In the genomic region with DNA sequence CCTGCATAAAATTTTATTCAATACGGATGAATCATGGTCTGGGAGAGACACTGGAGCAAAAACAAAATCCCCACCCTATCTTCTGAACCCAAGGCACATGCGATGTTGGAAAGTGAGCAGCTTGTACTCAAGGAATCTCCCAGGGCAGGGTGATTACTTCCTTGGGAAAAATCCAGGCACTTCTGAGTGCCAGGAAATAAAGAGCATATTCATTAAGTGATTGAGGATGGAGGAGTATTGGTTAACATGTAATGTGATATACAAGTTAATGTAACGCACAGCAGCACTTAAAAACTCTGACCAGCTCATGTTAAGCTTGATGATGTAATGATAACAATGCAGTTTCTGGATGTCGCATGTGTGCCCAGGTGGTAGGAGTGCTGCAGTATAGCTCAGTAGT, we compare ENCODE assay signal across 2 cellular contexts.
A peak's percentile ranks its signal among the peaks of the same experiment; 100 is the strongest.
TF ChIP-seq lines count a peak whose summit lies in the region.

No MANE protein-coding gene starts in this region.

TF ChIP-seq in HEK293, 187 proteins besides CTCF, POLR2A, EP300 and RAD21 (continued from another document and continues in another):
- TF ChIP-seq ZNF623 (tag by site-specific recombination; IDR thresholded peaks at IDR 0.05): no peak
- TF ChIP-seq, protein P1, sequence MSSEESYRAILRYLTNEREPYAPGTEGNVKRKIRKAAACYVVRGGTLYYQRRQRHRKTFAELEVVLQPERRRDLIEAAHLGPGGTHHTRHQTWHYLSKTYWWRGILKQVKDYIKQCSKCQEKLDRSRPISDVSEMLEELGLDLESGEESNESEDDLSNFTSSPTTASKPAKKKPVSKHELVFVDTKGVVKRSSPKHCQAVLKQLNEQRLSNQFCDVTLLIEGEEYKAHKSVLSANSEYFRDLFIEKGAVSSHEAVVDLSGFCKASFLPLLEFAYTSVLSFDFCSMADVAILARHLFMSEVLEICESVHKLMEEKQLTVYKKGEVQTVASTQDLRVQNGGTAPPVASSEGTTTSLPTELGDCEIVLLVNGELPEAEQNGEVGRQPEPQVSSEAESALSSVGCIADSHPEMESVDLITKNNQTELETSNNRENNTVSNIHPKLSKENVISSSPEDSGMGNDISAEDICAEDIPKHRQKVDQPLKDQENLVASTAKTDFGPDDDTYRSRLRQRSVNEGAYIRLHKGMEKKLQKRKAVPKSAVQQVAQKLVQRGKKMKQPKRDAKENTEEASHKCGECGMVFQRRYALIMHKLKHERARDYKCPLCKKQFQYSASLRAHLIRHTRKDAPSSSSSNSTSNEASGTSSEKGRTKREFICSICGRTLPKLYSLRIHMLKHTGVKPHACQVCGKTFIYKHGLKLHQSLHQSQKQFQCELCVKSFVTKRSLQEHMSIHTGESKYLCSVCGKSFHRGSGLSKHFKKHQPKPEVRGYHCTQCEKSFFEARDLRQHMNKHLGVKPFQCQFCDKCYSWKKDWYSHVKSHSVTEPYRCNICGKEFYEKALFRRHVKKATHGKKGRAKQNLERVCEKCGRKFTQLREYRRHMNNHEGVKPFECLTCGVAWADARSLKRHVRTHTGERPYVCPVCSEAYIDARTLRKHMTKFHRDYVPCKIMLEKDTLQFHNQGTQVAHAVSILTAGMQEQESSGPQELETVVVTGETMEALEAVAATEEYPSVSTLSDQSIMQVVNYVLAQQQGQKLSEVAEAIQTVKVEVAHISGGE (tag by site-specific recombination; conservative IDR thresholded peaks at IDR 0.05; ENCODE audit: low read depth): no peak
- 0 out of 2 replicates have a peak, but pooled peaks have one; percentile 70 for TF ChIP-seq ZEB2 (tag by site-specific recombination; IDR thresholded peaks at IDR 0.05)
- TF ChIP-seq KLF16 (tag by site-specific recombination; IDR thresholded peaks at IDR 0.05): no peak
- TF ChIP-seq ZBTB48 (tag by site-specific recombination; IDR thresholded peaks at IDR 0.05): no peak
- no peak for TF ChIP-seq ZNF19 (tag by site-specific recombination; IDR thresholded peaks at IDR 0.05; ENCODE audit: low read depth)
- TF ChIP-seq, protein P2, sequence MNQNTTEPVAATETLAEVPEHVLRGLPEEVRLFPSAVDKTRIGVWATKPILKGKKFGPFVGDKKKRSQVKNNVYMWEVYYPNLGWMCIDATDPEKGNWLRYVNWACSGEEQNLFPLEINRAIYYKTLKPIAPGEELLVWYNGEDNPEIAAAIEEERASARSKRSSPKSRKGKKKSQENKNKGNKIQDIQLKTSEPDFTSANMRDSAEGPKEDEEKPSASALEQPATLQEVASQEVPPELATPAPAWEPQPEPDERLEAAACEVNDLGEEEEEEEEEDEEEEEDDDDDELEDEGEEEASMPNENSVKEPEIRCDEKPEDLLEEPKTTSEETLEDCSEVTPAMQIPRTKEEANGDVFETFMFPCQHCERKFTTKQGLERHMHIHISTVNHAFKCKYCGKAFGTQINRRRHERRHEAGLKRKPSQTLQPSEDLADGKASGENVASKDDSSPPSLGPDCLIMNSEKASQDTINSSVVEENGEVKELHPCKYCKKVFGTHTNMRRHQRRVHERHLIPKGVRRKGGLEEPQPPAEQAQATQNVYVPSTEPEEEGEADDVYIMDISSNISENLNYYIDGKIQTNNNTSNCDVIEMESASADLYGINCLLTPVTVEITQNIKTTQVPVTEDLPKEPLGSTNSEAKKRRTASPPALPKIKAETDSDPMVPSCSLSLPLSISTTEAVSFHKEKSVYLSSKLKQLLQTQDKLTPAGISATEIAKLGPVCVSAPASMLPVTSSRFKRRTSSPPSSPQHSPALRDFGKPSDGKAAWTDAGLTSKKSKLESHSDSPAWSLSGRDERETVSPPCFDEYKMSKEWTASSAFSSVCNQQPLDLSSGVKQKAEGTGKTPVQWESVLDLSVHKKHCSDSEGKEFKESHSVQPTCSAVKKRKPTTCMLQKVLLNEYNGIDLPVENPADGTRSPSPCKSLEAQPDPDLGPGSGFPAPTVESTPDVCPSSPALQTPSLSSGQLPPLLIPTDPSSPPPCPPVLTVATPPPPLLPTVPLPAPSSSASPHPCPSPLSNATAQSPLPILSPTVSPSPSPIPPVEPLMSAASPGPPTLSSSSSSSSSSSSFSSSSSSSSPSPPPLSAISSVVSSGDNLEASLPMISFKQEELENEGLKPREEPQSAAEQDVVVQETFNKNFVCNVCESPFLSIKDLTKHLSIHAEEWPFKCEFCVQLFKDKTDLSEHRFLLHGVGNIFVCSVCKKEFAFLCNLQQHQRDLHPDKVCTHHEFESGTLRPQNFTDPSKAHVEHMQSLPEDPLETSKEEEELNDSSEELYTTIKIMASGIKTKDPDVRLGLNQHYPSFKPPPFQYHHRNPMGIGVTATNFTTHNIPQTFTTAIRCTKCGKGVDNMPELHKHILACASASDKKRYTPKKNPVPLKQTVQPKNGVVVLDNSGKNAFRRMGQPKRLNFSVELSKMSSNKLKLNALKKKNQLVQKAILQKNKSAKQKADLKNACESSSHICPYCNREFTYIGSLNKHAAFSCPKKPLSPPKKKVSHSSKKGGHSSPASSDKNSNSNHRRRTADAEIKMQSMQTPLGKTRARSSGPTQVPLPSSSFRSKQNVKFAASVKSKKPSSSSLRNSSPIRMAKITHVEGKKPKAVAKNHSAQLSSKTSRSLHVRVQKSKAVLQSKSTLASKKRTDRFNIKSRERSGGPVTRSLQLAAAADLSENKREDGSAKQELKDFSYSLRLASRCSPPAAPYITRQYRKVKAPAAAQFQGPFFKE (tag by site-specific recombination; IDR thresholded peaks at IDR 0.05; ENCODE audit: borderline replicate concordance): no peak
- TF ChIP-seq, protein P3, sequence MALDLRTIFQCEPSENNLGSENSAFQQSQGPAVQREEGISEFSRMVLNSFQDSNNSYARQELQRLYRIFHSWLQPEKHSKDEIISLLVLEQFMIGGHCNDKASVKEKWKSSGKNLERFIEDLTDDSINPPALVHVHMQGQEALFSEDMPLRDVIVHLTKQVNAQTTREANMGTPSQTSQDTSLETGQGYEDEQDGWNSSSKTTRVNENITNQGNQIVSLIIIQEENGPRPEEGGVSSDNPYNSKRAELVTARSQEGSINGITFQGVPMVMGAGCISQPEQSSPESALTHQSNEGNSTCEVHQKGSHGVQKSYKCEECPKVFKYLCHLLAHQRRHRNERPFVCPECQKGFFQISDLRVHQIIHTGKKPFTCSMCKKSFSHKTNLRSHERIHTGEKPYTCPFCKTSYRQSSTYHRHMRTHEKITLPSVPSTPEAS (tag by site-specific recombination; IDR thresholded peaks at IDR 0.05): no peak
- 0 out of 2 replicates have a peak, but pooled peaks have one; percentile 26 for TF ChIP-seq PRDM1 (tag by site-specific recombination; IDR thresholded peaks at IDR 0.05)
- TF ChIP-seq SP3 (tag by site-specific recombination; IDR thresholded peaks at IDR 0.05): no peak
- TF ChIP-seq, protein P4, sequence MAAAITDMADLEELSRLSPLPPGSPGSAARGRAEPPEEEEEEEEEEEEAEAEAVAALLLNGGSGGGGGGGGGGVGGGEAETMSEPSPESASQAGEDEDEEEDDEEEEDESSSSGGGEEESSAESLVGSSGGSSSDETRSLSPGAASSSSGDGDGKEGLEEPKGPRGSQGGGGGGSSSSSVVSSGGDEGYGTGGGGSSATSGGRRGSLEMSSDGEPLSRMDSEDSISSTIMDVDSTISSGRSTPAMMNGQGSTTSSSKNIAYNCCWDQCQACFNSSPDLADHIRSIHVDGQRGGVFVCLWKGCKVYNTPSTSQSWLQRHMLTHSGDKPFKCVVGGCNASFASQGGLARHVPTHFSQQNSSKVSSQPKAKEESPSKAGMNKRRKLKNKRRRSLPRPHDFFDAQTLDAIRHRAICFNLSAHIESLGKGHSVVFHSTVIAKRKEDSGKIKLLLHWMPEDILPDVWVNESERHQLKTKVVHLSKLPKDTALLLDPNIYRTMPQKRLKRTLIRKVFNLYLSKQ (tag by site-specific recombination; IDR thresholded peaks at IDR 0.05; ENCODE audit: borderline replicate concordance): no peak
- TF ChIP-seq SP7 (tag by site-specific recombination; IDR thresholded peaks at IDR 0.05): peak; percentile 95

TF ChIP-seq in GM23338, 12 proteins besides CTCF, POLR2A, EP300 and RAD21 (continued from another document):
- TF ChIP-seq ZNF114 (CRISPR knock-in tag; IDR thresholded peaks at IDR 0.05) (no peak), EZH2phosphoT487 (IDR thresholded peaks at IDR 0.05; ENCODE audit: unreplicated experiment) (no peak), ZNF331 (CRISPR knock-in tag; IDR thresholded peaks at IDR 0.05; ENCODE audit: low read depth) (no peak), NANOG (IDR thresholded peaks at IDR 0.05; ENCODE audit: borderline replicate concordance) (no peak), JUNB (IDR thresholded peaks at IDR 0.05; ENCODE audit: unreplicated experiment) (no peak)
- TF ChIP-seq, protein P5, sequence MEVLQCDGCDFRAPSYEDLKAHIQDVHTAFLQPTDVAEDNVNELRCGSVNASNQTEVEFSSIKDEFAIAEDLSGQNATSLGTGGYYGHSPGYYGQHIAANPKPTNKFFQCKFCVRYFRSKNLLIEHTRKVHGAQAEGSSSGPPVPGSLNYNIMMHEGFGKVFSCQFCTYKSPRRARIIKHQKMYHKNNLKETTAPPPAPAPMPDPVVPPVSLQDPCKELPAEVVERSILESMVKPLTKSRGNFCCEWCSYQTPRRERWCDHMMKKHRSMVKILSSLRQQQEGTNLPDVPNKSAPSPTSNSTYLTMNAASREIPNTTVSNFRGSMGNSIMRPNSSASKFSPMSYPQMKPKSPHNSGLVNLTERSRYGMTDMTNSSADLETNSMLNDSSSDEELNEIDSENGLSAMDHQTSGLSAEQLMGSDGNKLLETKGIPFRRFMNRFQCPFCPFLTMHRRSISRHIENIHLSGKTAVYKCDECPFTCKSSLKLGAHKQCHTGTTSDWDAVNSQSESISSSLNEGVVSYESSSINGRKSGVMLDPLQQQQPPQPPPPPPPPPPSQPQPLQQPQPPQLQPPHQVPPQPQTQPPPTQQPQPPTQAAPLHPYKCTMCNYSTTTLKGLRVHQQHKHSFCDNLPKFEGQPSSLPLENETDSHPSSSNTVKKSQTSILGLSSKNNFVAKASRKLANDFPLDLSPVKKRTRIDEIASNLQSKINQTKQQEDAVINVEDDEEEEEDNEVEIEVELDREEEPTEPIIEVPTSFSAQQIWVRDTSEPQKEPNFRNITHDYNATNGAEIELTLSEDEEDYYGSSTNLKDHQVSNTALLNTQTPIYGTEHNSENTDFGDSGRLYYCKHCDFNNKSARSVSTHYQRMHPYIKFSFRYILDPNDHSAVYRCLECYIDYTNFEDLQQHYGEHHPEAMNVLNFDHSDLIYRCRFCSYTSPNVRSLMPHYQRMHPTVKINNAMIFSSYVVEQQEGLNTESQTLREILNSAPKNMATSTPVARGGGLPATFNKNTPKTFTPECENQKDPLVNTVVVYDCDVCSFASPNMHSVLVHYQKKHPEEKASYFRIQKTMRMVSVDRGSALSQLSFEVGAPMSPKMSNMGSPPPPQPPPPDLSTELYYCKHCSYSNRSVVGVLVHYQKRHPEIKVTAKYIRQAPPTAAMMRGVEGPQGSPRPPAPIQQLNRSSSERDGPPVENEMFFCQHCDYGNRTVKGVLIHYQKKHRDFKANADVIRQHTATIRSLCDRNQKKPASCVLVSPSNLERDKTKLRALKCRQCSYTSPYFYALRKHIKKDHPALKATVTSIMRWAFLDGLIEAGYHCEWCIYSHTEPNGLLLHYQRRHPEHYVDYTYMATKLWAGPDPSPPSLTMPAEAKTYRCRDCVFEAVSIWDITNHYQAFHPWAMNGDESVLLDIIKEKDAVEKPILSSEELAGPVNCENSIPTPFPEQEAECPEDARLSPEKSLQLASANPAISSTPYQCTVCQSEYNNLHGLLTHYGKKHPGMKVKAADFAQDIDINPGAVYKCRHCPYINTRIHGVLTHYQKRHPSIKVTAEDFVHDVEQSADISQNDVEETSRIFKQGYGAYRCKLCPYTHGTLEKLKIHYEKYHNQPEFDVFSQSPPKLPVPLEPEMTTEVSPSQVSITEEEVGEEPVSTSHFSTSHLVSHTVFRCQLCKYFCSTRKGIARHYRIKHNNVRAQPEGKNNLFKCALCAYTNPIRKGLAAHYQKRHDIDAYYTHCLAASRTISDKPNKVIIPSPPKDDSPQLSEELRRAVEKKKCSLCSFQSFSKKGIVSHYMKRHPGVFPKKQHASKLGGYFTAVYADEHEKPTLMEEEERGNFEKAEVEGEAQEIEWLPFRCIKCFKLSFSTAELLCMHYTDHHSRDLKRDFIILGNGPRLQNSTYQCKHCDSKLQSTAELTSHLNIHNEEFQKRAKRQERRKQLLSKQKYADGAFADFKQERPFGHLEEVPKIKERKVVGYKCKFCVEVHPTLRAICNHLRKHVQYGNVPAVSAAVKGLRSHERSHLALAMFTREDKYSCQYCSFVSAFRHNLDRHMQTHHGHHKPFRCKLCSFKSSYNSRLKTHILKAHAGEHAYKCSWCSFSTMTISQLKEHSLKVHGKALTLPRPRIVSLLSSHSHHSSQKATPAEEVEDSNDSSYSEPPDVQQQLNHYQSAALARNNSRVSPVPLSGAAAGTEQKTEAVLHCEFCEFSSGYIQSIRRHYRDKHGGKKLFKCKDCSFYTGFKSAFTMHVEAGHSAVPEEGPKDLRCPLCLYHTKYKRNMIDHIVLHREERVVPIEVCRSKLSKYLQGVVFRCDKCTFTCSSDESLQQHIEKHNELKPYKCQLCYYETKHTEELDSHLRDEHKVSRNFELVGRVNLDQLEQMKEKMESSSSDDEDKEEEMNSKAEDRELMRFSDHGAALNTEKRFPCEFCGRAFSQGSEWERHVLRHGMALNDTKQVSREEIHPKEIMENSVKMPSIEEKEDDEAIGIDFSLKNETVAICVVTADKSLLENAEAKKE (CRISPR knock-in tag; IDR thresholded peaks at IDR 0.05): no peak
